8 cellular contexts compared by ENCODE assay signal in the genomic region with DNA sequence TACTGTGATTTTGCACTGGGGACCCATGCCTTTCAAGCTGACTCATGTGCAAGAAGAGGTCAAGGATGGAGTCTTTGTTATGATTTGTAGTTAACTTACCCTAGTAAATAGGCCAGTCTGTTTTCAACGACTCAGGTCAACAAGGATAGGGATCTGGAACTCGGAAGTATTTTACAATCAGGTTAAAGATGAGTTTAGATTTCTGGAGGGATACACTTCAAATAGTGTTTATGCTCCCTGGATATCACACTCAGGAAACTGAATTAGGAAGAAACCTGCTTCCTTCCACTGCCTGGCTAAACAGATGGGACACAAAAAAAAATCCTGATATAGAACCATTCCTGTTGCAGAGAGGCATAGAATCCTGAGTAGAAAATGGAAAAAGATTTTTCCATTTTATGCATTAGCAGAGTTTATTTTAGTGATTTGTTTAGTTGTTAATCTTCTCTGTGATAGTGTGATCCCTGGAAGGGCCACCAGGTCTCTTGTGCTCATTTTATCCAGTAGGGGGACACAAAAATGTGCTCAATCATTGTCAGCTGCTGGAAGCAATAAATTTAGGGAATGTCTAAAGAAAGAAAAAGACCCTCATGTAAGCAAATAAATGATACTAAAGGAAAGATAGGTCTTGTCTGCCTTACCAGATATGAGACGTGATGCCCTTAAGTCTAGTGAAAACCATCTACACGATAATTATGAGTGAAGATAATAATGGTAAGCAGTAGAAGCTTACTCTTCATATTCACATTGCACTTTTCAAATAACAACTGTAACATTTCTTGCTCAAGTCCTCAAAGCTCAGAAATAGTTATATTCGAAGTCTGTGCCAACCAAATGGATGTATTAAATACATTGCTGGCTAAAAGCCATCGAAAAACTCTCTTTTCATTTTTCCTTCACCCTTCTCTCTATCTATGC.
A peak's percentile ranks its signal among the peaks of the same experiment; 100 is the strongest.
DNase-seq lines count a peak whose midpoint lies in the region; ATAC-seq and TF ChIP-seq lines count a peak whose summit lies in the region.

No MANE protein-coding gene starts in this region.

- WGBS in heart right ventricle, 2 donors = 44 to 48% methylated on average over 6 of the region's 6 CpGs
- whole genome bisulfite sequencing in spleen, 5 donors = 44 to 57% (median 51%) methylated on average over 6 of the region's 6 CpGs

- H3K9me3 Mint-ChIP-seq in CD14-positive monocyte = no peaks in the 10 kb centered on the region
- peaks cover 2 to 3% of the 10 kb centered on the region in 2 donors for H3K9me3 Mint-ChIP-seq in activated T-cell treated with anti-CD3 and anti-CD28 coated beads, Interleukin-2, amount 50 U/mL, for 72 hours

- H3K36me3 ChIP-seq in heart right ventricle = no peaks in the 10 kb centered on the region
- H3K36me3 ChIP-seq in spleen = no peaks in the 10 kb centered on the region

- ATAC-seq in SK-N-SH treated with all-trans-retinoic acid at 6 μM for 48 hours (peak; percentile 77), heart right ventricle (peak in 5 of 8 donors; percentile 41 to 77 (median 68)), GM19351 (IDR thresholded peaks at IDR 0.05; ENCODE audit: unreplicated experiment) (no peak)
- no peak for ATAC-seq in activated T-cell treated with anti-CD3 and anti-CD28 coated beads, Interleukin-2, amount 50 U/mL, for 72 hours (replicated peaks in 1 of 2)

- peaks cover 8 to 67% (median 34%) of the 10 kb centered on the region in 9 donors for H3K4me1 ChIP-seq in heart right ventricle
- H3K4me1 ChIP-seq in spleen = peaks cover 0 to 35% (median 18%) of the 10 kb centered on the region in 6 donors

- H3K4me3 Mint-ChIP-seq in CD14-positive monocyte = no peak overlapping the region
- peak overlapping the region in 1 of 2 donors; percentile 39 for H3K4me3 Mint-ChIP-seq in activated T-cell treated with anti-CD3 and anti-CD28 coated beads, Interleukin-2, amount 50 U/mL, for 72 hours

- H3K27me3 ChIP-seq in heart right ventricle = no peaks in the 10 kb centered on the region
- H3K27me3 ChIP-seq in spleen (replicated peaks in 1 of 7) = no peaks in the 10 kb centered on the region

- H3K4me3 ChIP-seq in LNCaP clone FGC (ENCODE audit: low read depth, low read length) (no peak overlapping the region), heart right ventricle (no peak overlapping the region), spleen (no peak overlapping the region)

- TF ChIP-seq CTCF in CD14-positive monocyte (IDR thresholded peaks at IDR 0.05) = peak; percentile 47
- peak; percentile 49 for TF ChIP-seq CTCF in LNCaP clone FGC (IDR thresholded peaks at IDR 0.05; ENCODE audit: control insufficient read depth, extremely low read depth, insufficient read depth)
- TF ChIP-seq CTCF in heart right ventricle (IDR thresholded peaks at IDR 0.05) = peak; percentile 27 to 71 (median 50)
- peak in 6 of 11 experiments; percentile 35 to 48 (median 40) for TF ChIP-seq CTCF in spleen (IDR thresholded peaks at IDR 0.05 in 8 of 11, conservative IDR thresholded peaks at IDR 0.05 in 3 of 11)

- no peak for DNase-seq in CD14-positive monocyte (ENCODE audit: low spot score)
- DNase-seq in LNCaP clone FGC (ENCODE audit: low read depth) = no peak
- DNase-seq in heart right ventricle = no peak
- DNase-seq in spleen = no peak
- DNase-seq in activated T-cell treated with anti-CD3 and anti-CD28 coated beads, Interleukin-2, amount 50 U/mL, for 72 hours = no peak
- no peak for DNase-seq in SKM-1 treated with dmso at 0.1 percent for 144 hours (lab: John Stamatoyannopoulos, UW; ENCODE audit: unreplicated experiment)

- H3K27me3 Mint-ChIP-seq in CD14-positive monocyte (ENCODE audit: low read depth in 3 of 3) = peaks cover 0 to 2% (median 0%) of the 10 kb centered on the region in 3 donors
- no peaks in the 10 kb centered on the region for H3K27me3 Mint-ChIP-seq in activated T-cell treated with anti-CD3 and anti-CD28 coated beads, Interleukin-2, amount 50 U/mL, for 72 hours (ENCODE audit: low read depth)

- no peak for TF ChIP-seq POLR2A in spleen (IDR thresholded peaks at IDR 0.05)

- intact Hi-C loops in CD14-positive monocyte (cut with micrococcal nuclease) = no loop called here
- intact Hi-C loops in heart right ventricle (cut with DNase I) = loop anchor here in 3 of 10 donors (2.0 to 10.0 kb wide), 5 partner anchors 81 to 362 kb away; no protein-coding TSS in a partner anchor
- intact Hi-C loops in spleen (cut with DNase I; ENCODE audit: low total_unique reads) = no loop called here

- no peaks in the 10 kb centered on the region for H3K36me3 Mint-ChIP-seq in CD14-positive monocyte
- H3K36me3 Mint-ChIP-seq in activated T-cell treated with anti-CD3 and anti-CD28 coated beads, Interleukin-2, amount 50 U/mL, for 72 hours (ENCODE audit: insufficient read depth in 2 of 2) = no peaks in the 10 kb centered on the region

- H3K9me3 ChIP-seq in heart right ventricle = no peaks in the 10 kb centered on the region
- H3K9me3 ChIP-seq in spleen = no peaks in the 10 kb centered on the region

- no peak overlapping the region for H3K27ac Mint-ChIP-seq in CD14-positive monocyte
- no peak overlapping the region for H3K27ac Mint-ChIP-seq in activated T-cell treated with anti-CD3 and anti-CD28 coated beads, Interleukin-2, amount 50 U/mL, for 72 hours

- H3K27ac ChIP-seq in heart right ventricle (peak overlapping the region; percentile 16 to 82 (median 68)), spleen (peak overlapping the region in 6 of 8 donors; percentile 33 to 62 (median 41))

- peaks cover 22% of the 10 kb centered on the region for H3K4me1 Mint-ChIP-seq in CD14-positive monocyte
- H3K4me1 Mint-ChIP-seq in activated T-cell treated with anti-CD3 and anti-CD28 coated beads, Interleukin-2, amount 50 U/mL, for 72 hours (ENCODE audit: low read depth) = peaks cover 42% of the 10 kb centered on the region

TF ChIP-seq in SK-N-SH treated with all-trans-retinoic acid at 6 μM for 48 hours, 23 proteins besides CTCF, POLR2A, EP300 and RAD21:
- TF ChIP-seq ZNF70 (CRISPR knock-in tag; IDR thresholded peaks at IDR 0.05) (no peak), ZFP3 (CRISPR knock-in tag; IDR thresholded peaks at IDR 0.05) (no peak), ISL1 (CRISPR knock-in tag; IDR thresholded peaks at IDR 0.05) (0 out of 2 replicates have a peak, but pooled peaks have one; percentile 8), TCF4 (CRISPR knock-in tag; IDR thresholded peaks at IDR 0.05; ENCODE audit: borderline replicate concordance) (peak; percentile 68; the same call in 1 of the 2 replicates)

Comparison
In these comparisons a context has a peak if more than half of its experiments do, and no peak if none do; other contexts are left out.
1. ATAC-seq: peak in SK-N-SH treated with all-trans-retinoic acid at 6 μM for 48 hours (single experiment) and heart right ventricle (5 of 8); none in GM19351 (single experiment) and activated T-cell treated with anti-CD3 and anti-CD28 coated beads, Interleukin-2, amount 50 U/mL, for 72 hours (0 of 2).
2. Peak in every context shown above with its lines, with median percentiles within 50 percentile points of each other: CTCF ChIP-seq.